In genomic region chr9:12785251-12785880, GRCh38 we compare ENCODE assay signal across 8 cellular contexts. TPM values are rescaled to one million over a fixed set of nuclear protein-coding genes. Genes with fewer than 3 reads are reported as not detected.
A peak's percentile ranks its signal among the peaks of the same experiment; 100 is the strongest.
DNase-seq lines count a peak whose midpoint lies in the region; TF ChIP-seq lines count a peak whose summit lies in the region.

No MANE protein-coding gene starts in this region.

- H3K36me3 ChIP-seq in adipocyte (ENCODE audit: control insufficient read depth, insufficient read depth, low read length, severe bottlenecking) = peaks cover 7% of the 10 kb centered on the region
- H3K36me3 ChIP-seq in smooth muscle cell (ENCODE audit: low read depth) = no peaks in the 10 kb centered on the region

- no peaks in the 10 kb centered on the region; the same call in 1 of the 2 replicates for H3K27me3 Mint-ChIP-seq in H9 (ENCODE audit: low read depth)
- H3K27me3 Mint-ChIP-seq in activated CD4-positive, alpha-beta memory T cell treated with anti-CD3 and anti-CD28 coated beads, Interleukin-2, amount 10 ng/mL, durations not matched to agents 7 days and 5 days = no peaks in the 10 kb centered on the region

- no peak overlapping the region for H3K23ac ChIP-seq in H9 (ENCODE audit: insufficient read length, low read depth, low read length)

- no peaks in the 10 kb centered on the region for H3F3A ChIP-seq in smooth muscle cell (ENCODE audit: low read depth)

- WGBS in H9 (ENCODE audit: extremely low coverage, insufficient read length, low lambda C conversion rate) = no CpG with 5 or more reads among the region's 3 CpGs
- 72% methylated on average over 3 of the region's 3 CpGs for WGBS in smooth muscle cell (ENCODE audit: low lambda C conversion rate)

- H2BK20ac ChIP-seq in H9 (ENCODE audit: low read depth, low read length, poor library complexity, severe bottlenecking) = no peak overlapping the region

- no peak for TF ChIP-seq CTCF in H9 (conservative IDR thresholded peaks at IDR 0.05)
- TF ChIP-seq CTCF in smooth muscle cell (IDR thresholded peaks at IDR 0.05; ENCODE audit: borderline replicate concordance, insufficient read depth, poor library complexity, severe bottlenecking) = no peak

- H3K27ac ChIP-seq in H9 (ENCODE audit: insufficient read length, low read depth, low read length) (no peak overlapping the region), layer of hippocampus (ENCODE audit: low read depth, low read length) (peak overlapping the region; percentile 35), smooth muscle cell (ENCODE audit: low read depth) (peak overlapping the region; percentile 98)

- no peaks in the 10 kb centered on the region for H3K79me2 ChIP-seq in H9 (ENCODE audit: insufficient read depth, low read length)
- H3K79me2 ChIP-seq in smooth muscle cell (ENCODE audit: low read depth) = peaks cover 89% of the 10 kb centered on the region

- H3T11ph ChIP-seq in H9 (ENCODE audit: low read length) = no peak overlapping the region

- H2BK5ac ChIP-seq in H9 (ENCODE audit: insufficient read length, low read length) = no peak overlapping the region

- H3K14ac ChIP-seq in H9 (ENCODE audit: insufficient read depth, low read length) = no peak overlapping the region

- H2BK12ac ChIP-seq in H9 (ENCODE audit: insufficient read length, low read depth, low read length) = no peak overlapping the region

- H3K9ac ChIP-seq in H9 (ENCODE audit: extremely low read depth, insufficient read length, low read length) (no peak overlapping the region), adipocyte (ENCODE audit: low read length) (peak overlapping the region; percentile 58), smooth muscle cell (ENCODE audit: low read depth) (peak overlapping the region; percentile 93)

- H3K9me3 ChIP-seq in H9 (ENCODE audit: control insufficient read depth, low read depth, low read length) (no peaks in the 10 kb centered on the region), adipocyte (ENCODE audit: control insufficient read depth, low read length) (peaks cover 16% of the 10 kb centered on the region), smooth muscle cell (replicated peaks; ENCODE audit: low read depth) (peaks cover 3% of the 10 kb centered on the region)

- no peaks in the 10 kb centered on the region for H3K79me1 ChIP-seq in H9 (ENCODE audit: insufficient read depth, low read depth, low read length, poor library complexity, severe bottlenecking)

- H2AK5ac ChIP-seq in H9 (ENCODE audit: insufficient read length, low read length) = no peak overlapping the region

- no peak overlapping the region for H4K5ac ChIP-seq in H9 (ENCODE audit: insufficient read length, low read depth, low read length)

- H4K8ac ChIP-seq in H9 (replicated peaks; ENCODE audit: insufficient read length, low read depth, low read length) = no peak overlapping the region

- no peak overlapping the region for H2BK120ac ChIP-seq in H9 (ENCODE audit: low read depth, low read length, poor library complexity, severe bottlenecking)

- CTCF ChIA-PET in activated CD4-positive, alpha-beta memory T cell treated with anti-CD3 and anti-CD28 coated beads, Interleukin-2, amount 10 ng/mL, durations not matched to agents 7 days and 5 days (lab: Charles Lee) = no interaction called here

- no peaks in the 10 kb centered on the region for H3K23me2 ChIP-seq in H9 (ENCODE audit: insufficient read length, low read depth, low read length, poor library complexity, severe bottlenecking)

- H3K4me2 ChIP-seq in H9 (ENCODE audit: insufficient read depth, insufficient read length, low read length) (no peak overlapping the region), smooth muscle cell (peak overlapping the region; percentile 47)

- H3K27ac Mint-ChIP-seq in H9 = peak overlapping the region in 2 of 3 experiments; percentile 59 to 68; a peak in 2 of 7 replicates
- H3K27ac Mint-ChIP-seq in activated CD4-positive, alpha-beta memory T cell treated with anti-CD3 and anti-CD28 coated beads, Interleukin-2, amount 10 ng/mL, durations not matched to agents 7 days and 5 days = no peak overlapping the region

- H3K4me3 ChIP-seq in adipocyte (ENCODE audit: low read length) (no peak overlapping the region), smooth muscle cell (no peak overlapping the region)

- DNase-seq in H9 (no peak), adipocyte (ENCODE audit: low read depth) (no peak), smooth muscle cell (lab: John Stamatoyannopoulos, UW; ENCODE audit: unreplicated experiment) (no peak), NCI-H187 (lab: John Stamatoyannopoulos, UW) (no peak)
- DNase-seq in activated CD4-positive, alpha-beta T cell treated with anti-CD3 and anti-CD28 coated beads for 4 hours = no peak
- DNase-seq in activated CD4-positive, alpha-beta memory T cell treated with anti-CD3 and anti-CD28 coated beads, Interleukin-2, amount 10 ng/mL, durations not matched to agents 7 days and 5 days = no peak
- no peak for DNase-seq in stimulated activated CD4-positive, alpha-beta T cell treated with anti-CD3 and anti-CD28 coated beads, Interleukin-4, amount 100 ng/mL, for 1 hour

- H3K4me1 ChIP-seq in H9 (ENCODE audit: insufficient read depth, low read length) = no peaks in the 10 kb centered on the region
- peaks cover 38% of the 10 kb centered on the region for H3K4me1 ChIP-seq in adipocyte (ENCODE audit: control insufficient read depth, insufficient read depth, low read length)
- no peaks in the 10 kb centered on the region for H3K4me1 ChIP-seq in smooth muscle cell (ENCODE audit: low read depth)

- no peak overlapping the region for H3K56ac ChIP-seq in H9 (ENCODE audit: insufficient read length, low read depth, low read length)

- H4K20me1 ChIP-seq in H9 (ENCODE audit: control insufficient read depth, insufficient read depth, insufficient read length) (no peaks in the 10 kb centered on the region), smooth muscle cell (ENCODE audit: low read depth) (no peaks in the 10 kb centered on the region)

- H2AFZ ChIP-seq in H9 (ENCODE audit: low read length) = no peak overlapping the region
- no peak overlapping the region for H2AFZ ChIP-seq in smooth muscle cell (ENCODE audit: low read depth)

- POLR2A ChIA-PET in activated CD4-positive, alpha-beta memory T cell treated with anti-CD3 and anti-CD28 coated beads, Interleukin-2, amount 10 ng/mL, durations not matched to agents 7 days and 5 days (lab: Charles Lee) = no interaction called here

- no peaks in the 10 kb centered on the region; a peak in 1 of 5 replicates for H3K9me3 Mint-ChIP-seq in H9
- peaks cover 3% of the 10 kb centered on the region for H3K9me3 Mint-ChIP-seq in activated CD4-positive, alpha-beta memory T cell treated with anti-CD3 and anti-CD28 coated beads, Interleukin-2, amount 10 ng/mL, durations not matched to agents 7 days and 5 days

- H3K27me3 ChIP-seq in H9 (ENCODE audit: insufficient read depth, low read length) = no peaks in the 10 kb centered on the region
- no peaks in the 10 kb centered on the region for H3K27me3 ChIP-seq in adipocyte (replicated peaks; ENCODE audit: control insufficient read depth, insufficient read depth, low read length)
- H3K27me3 ChIP-seq in layer of hippocampus (ENCODE audit: control insufficient read depth, insufficient read depth, low read length) = no peaks in the 10 kb centered on the region
- no peaks in the 10 kb centered on the region for H3K27me3 ChIP-seq in smooth muscle cell (ENCODE audit: low read depth)

- peaks cover 0 to 2% of the 10 kb centered on the region in 2 experiments; a peak in 1 of 4 replicates for H3K4me1 Mint-ChIP-seq in H9
- no peaks in the 10 kb centered on the region for H3K4me1 Mint-ChIP-seq in activated CD4-positive, alpha-beta memory T cell treated with anti-CD3 and anti-CD28 coated beads, Interleukin-2, amount 10 ng/mL, durations not matched to agents 7 days and 5 days

- H3K36me3 Mint-ChIP-seq in H9 (ENCODE audit: insufficient read depth in 1 of 3, low read depth in 3 of 3) = no peaks in the 10 kb centered on the region; a peak in 3 of 7 replicates
- no peaks in the 10 kb centered on the region for H3K36me3 Mint-ChIP-seq in activated CD4-positive, alpha-beta memory T cell treated with anti-CD3 and anti-CD28 coated beads, Interleukin-2, amount 10 ng/mL, durations not matched to agents 7 days and 5 days (ENCODE audit: low read depth)

- H3K18ac ChIP-seq in H9 (ENCODE audit: insufficient read length, low read depth, low read length) = no peak overlapping the region

- H2BK15ac ChIP-seq in H9 (ENCODE audit: low read depth, low read length) = no peak overlapping the region

- no peak overlapping the region for H3K4ac ChIP-seq in H9 (ENCODE audit: low read depth, low read length)

- no peak overlapping the region for H3K4me3 Mint-ChIP-seq in H9
- H3K4me3 Mint-ChIP-seq in activated CD4-positive, alpha-beta memory T cell treated with anti-CD3 and anti-CD28 coated beads, Interleukin-2, amount 10 ng/mL, durations not matched to agents 7 days and 5 days = no peak overlapping the region

- H4K91ac ChIP-seq in H9 (ENCODE audit: insufficient read length, low read depth, low read length) = no peak overlapping the region

RNA-seq across cellular contexts. Expression of gene LURAP1L, which starts 10.5 kb away (rescaled TPM):
- 0.13 TPM in 1 of 2 replicates, not detected in the other for total RNA-seq in H9 (2021)
- total RNA-seq in smooth muscle cell = 24.6 and 27.6 TPM in 2 replicates
- 22.8 and 25.5 TPM in 2 replicates for polyA plus RNA-seq in smooth muscle cell
- not detected for total RNA-seq in activated CD4-positive, alpha-beta memory T cell treated with anti-CD3 and anti-CD28 coated beads, Interleukin-2, amount 10 ng/mL, durations not matched to agents 7 days and 5 days

Comparison
In these comparisons a context has a peak if more than half of its experiments do, and no peak if none do; other contexts are left out.
1. RNA of gene LURAP1L, which starts 10.5 kb away (total RNA-seq): 24.6 to 27.6 TPM in smooth muscle cell; 0.13 TPM in H9 and not detected in activated CD4-positive, alpha-beta memory T cell treated with anti-CD3 and anti-CD28 coated beads, Interleukin-2, amount 10 ng/mL, durations not matched to agents 7 days and 5 days; every median in the first group is over 10 times any median in the second.